Comparison of ENCODE assay signal across 8 cellular contexts in the genomic region with DNA sequence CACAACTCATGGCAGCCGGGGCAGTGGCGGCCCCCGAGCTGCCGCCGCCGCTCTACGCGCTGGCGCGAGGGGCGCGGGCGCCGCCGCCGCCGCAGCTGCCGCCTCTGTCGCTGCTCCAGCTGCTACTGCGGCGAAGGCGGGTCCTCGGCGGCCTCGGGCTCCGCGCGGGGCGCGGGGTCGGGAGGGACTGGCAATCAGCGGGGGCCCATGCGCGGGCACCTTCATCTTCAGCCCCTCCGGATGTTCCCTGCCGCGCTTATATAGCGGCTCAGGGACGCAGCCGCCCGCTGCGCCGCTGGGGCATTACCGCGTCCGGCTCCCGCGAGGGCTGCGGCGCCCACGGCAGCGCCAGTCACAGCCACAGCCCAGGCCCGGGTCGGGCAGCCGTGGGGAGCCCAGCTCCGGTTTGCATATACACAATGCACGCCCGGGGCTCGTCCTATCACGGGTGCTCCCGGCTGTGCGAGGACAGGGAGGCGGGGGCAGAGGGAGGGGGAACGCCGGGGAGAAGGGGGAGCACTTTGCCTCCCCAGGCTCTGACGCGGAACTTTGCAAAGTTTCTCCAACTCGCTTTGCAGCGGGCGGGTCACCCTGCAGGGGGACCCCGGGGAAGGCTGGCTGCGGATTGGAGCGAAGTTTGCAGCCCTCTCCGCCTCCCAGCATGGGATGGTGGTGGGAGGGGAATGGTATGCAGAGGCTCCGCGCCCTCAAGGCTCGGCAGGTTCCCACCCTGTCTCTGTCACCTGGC. TPM values are rescaled to one million over a fixed set of nuclear protein-coding genes. Genes with fewer than 3 reads are reported as not detected.
DNase-seq lines count a peak whose midpoint lies in the region; ATAC-seq and TF ChIP-seq lines count a peak whose summit lies in the region.

Gene VGLL3 (minus strand): TSS at position 416 of the 748 bp plus-strand sequence. CDS start 406 bp downstream, at position 10.

- no peak within 1 kb of the TSS for H3K27ac ChIP-seq in Panc1 (ENCODE audit: low read length)
- H3K27ac ChIP-seq in ectodermal cell (ENCODE audit: insufficient read depth, low read depth, low read length, poor library complexity, severe bottlenecking), result peak within 1 kb of the TSS; percentile 30
- peak within 1 kb of the TSS; percentile 78 for H3K27ac ChIP-seq in lower lobe of right lung
- peak within 1 kb of the TSS; percentile 73 to 96 for H3K27ac ChIP-seq in testis
- H3K27ac ChIP-seq in CD8-positive, alpha-beta memory T cell (ENCODE audit: low read depth, low read length), result no peak within 1 kb of the TSS

- H3K9me3 Mint-ChIP-seq in CD8-positive, alpha-beta memory T cell, result peaks cover 0 to 7% (median 6%) of the 10 kb centered on the region in 5 donors

- POLR2A ChIA-PET in Panc1 (lab: Charles Lee), result no interaction called here
- POLR2A ChIA-PET in CD8-positive, alpha-beta memory T cell (lab: Charles Lee), result no interaction called here

- no peak within 1 kb of the TSS for H3K27ac Mint-ChIP-seq in CD8-positive, alpha-beta memory T cell

- H3K4me3 ChIP-seq in BE2C (ENCODE audit: low read depth, low read length) (peak within 1 kb of the TSS; percentile 46), Panc1 (ENCODE audit: low read depth in 2 of 2, low read length in 2 of 2) (peak within 1 kb of the TSS; percentile 41 to 61), ectodermal cell (ENCODE audit: insufficient read depth, low read depth, low read length) (peak within 1 kb of the TSS; percentile 66), lower lobe of right lung (peak within 1 kb of the TSS; percentile 59), testis (peak within 1 kb of the TSS; percentile 67 to 75)
- no peak within 1 kb of the TSS for H3K4me3 ChIP-seq in CD8-positive, alpha-beta memory T cell (ENCODE audit: low read length)

- 0% methylated on average over 77 of the region's 77 CpGs for WGBS in ectodermal cell, 2 experiments
- 0 to 1% methylated on average over 5 to 59 of the region's 77 CpGs for WGBS in testis, 2 donors

- intact Hi-C loops in Panc1 (cut with micrococcal nuclease; ENCODE audit: unreplicated experiment) (no loop called here), lower lobe of right lung (cut with DNase I) (no loop called here), testis (cut with DNase I; ENCODE audit: low total_unique reads) (no loop called here)

- TF ChIP-seq CTCF in BE2C (IDR thresholded peaks at IDR 0.05; ENCODE audit: low read depth, low read length) (no peak), Panc1 (IDR thresholded peaks at IDR 0.05) (no peak), lower lobe of right lung (IDR thresholded peaks at IDR 0.05) (peak; percentile 18), testis (IDR thresholded peaks at IDR 0.05) (no peak)

- H3K4me3 Mint-ChIP-seq in CD8-positive, alpha-beta memory T cell, result peak within 1 kb of the TSS in 1 of 7 donors; percentile 3

- H3K27me3 Mint-ChIP-seq in CD8-positive, alpha-beta memory T cell, result peaks cover 5 to 17% of the 10 kb centered on the region in 2 donors

- H3K9me3 ChIP-seq in BE2C, result no peaks in the 10 kb centered on the region
- no peaks in the 10 kb centered on the region for H3K9me3 ChIP-seq in Panc1 (ENCODE audit: control insufficient read depth, insufficient read depth, low read depth, low read length)
- no peaks in the 10 kb centered on the region for H3K9me3 ChIP-seq in ectodermal cell (ENCODE audit: control insufficient read depth, low read length)
- no peaks in the 10 kb centered on the region for H3K9me3 ChIP-seq in lower lobe of right lung
- no peaks in the 10 kb centered on the region for H3K9me3 ChIP-seq in testis
- H3K9me3 ChIP-seq in CD8-positive, alpha-beta memory T cell (ENCODE audit: low read length), result no peaks in the 10 kb centered on the region

- H3K36me3 Mint-ChIP-seq in CD8-positive, alpha-beta memory T cell, result no peaks in the 10 kb centered on the region

- peaks cover 0 to 10% (median 0%) of the 10 kb centered on the region in 3 donors for H3K4me1 Mint-ChIP-seq in CD8-positive, alpha-beta memory T cell

- in situ Hi-C loops in Panc1 (cut with HindIII; ENCODE audit: low pct_unique_long_range_greater_than_20kb, low sequenced_read_pairs), result no loop called here

- no peaks in the 10 kb centered on the region for H3K36me3 ChIP-seq in BE2C
- no peaks in the 10 kb centered on the region for H3K36me3 ChIP-seq in Panc1 (ENCODE audit: control insufficient read depth, insufficient read depth, low read length)
- H3K36me3 ChIP-seq in ectodermal cell (ENCODE audit: control insufficient read depth, insufficient read depth, low read length), result no peaks in the 10 kb centered on the region
- H3K36me3 ChIP-seq in lower lobe of right lung, result no peaks in the 10 kb centered on the region
- H3K36me3 ChIP-seq in testis (ENCODE audit: low read depth, missing control alignments), result no peaks in the 10 kb centered on the region
- no peaks in the 10 kb centered on the region for H3K36me3 ChIP-seq in CD8-positive, alpha-beta memory T cell (ENCODE audit: insufficient read depth, low read length)

- H3K4me1 ChIP-seq in BE2C (no peaks in the 10 kb centered on the region), Panc1 (ENCODE audit: control insufficient read depth, insufficient read depth, low read length) (no peaks in the 10 kb centered on the region; the same call in 1 of the 2 replicates), ectodermal cell (ENCODE audit: control insufficient read depth, insufficient read depth, low read length) (no peaks in the 10 kb centered on the region), lower lobe of right lung (peaks cover 5% of the 10 kb centered on the region), testis (peaks cover 4% of the 10 kb centered on the region)
- no peaks in the 10 kb centered on the region for H3K4me1 ChIP-seq in CD8-positive, alpha-beta memory T cell (ENCODE audit: insufficient read depth, low read length)

- TF ChIP-seq POLR2A in testis (IDR thresholded peaks at IDR 0.05), result peak; percentile 36

- ATAC-seq in Panc1 (peak; percentile 83), lower lobe of right lung (peak; percentile 90 to 93)

- H3K27me3 ChIP-seq in BE2C (peaks cover 70% of the 10 kb centered on the region), Panc1 (ENCODE audit: control insufficient read depth, insufficient read depth, low read length) (peaks cover 4% of the 10 kb centered on the region), ectodermal cell (ENCODE audit: control insufficient read depth, insufficient read depth, low read length, poor library complexity, severe bottlenecking) (peaks cover 14% of the 10 kb centered on the region), lower lobe of right lung (ENCODE audit: low read depth) (peaks cover 13% of the 10 kb centered on the region), testis (no peaks in the 10 kb centered on the region)
- H3K27me3 ChIP-seq in CD8-positive, alpha-beta memory T cell (ENCODE audit: insufficient read depth, low read length, poor library complexity, severe bottlenecking), result no peaks in the 10 kb centered on the region

- DNase-seq in BE2C, result peak; percentile 29
- peak; percentile 48 for DNase-seq in H4 (ENCODE audit: low spot score)
- no peak for DNase-seq in Panc1 (ENCODE audit: low read depth, low spot score)
- DNase-seq in lower lobe of right lung, result peak; percentile 77
- DNase-seq in testis, result peak; percentile 82
- no peak for DNase-seq in stimulated activated CD4-positive, alpha-beta T cell treated with anti-CD3 and anti-CD28 coated beads, Interleukin-2, amount 100 ng/mL, for 48 hours
- DNase-seq in CD8-positive, alpha-beta memory T cell, result no peak

- BruUV-seq in Panc1 (replicated peaks; lab: Mats Ljungman, UMichigan), result no TSS peak

- CTCF ChIA-PET in Panc1 (lab: Charles Lee), result no interaction called here
- CTCF ChIA-PET in CD8-positive, alpha-beta memory T cell (lab: Charles Lee), result no interaction called here

RNA-seq across cellular contexts. Expression of gene VGLL3, which starts in this region (rescaled TPM):
- polyA plus RNA-seq in BE2C (2012; ENCODE audit: insufficient read depth, insufficient read length, low read depth), result 0.06 TPM
- 2.9 and 3.1 TPM in 2 replicates for total RNA-seq in H4 (2014; rRNA removed; shearing (Covaris generic))
- total RNA-seq in Panc1 (2021; ENCODE audit: unreplicated experiment) (0.15 TPM), lower lobe of right lung (40.2 TPM), testis (10 to 100 TPM; 14.3 to 27.6 TPM)
- polyA plus RNA-seq in Panc1 (2012; ENCODE audit: insufficient read length), result 0.02 TPM
- 56.8 TPM for polyA plus RNA-seq in ectodermal cell (2013, experiment 1 of 4)
- 32.2 TPM for polyA plus RNA-seq in ectodermal cell (2013, experiment 2 of 4)
- polyA plus RNA-seq in ectodermal cell (2013, experiment 3 of 4), result 17.2 TPM
- polyA plus RNA-seq in ectodermal cell (2013, experiment 4 of 4), result 24.7 TPM
- polyA plus RNA-seq in testis (ENCODE audit: insufficient read depth, low read depth, low replicate concordance), result 8.3 TPM
- total RNA-seq in CD8-positive, alpha-beta memory T cell, result not detected
- not detected for polyA plus RNA-seq in CD8-positive, alpha-beta memory T cell

Comparison
In these comparisons a context has a peak if more than half of its experiments do, and no peak if none do; other contexts are left out.
1. Peak in ATAC-seq and H3K4me3 ChIP-seq in Panc1; RNA of the gene not detected or under 1 TPM.
2. DNase-seq: peak in BE2C (single experiment), H4 (single experiment), lower lobe of right lung (single experiment) and testis (single experiment); none in Panc1 (single experiment), stimulated activated CD4-positive, alpha-beta T cell treated with anti-CD3 and anti-CD28 coated beads, Interleukin-2, amount 100 ng/mL, for 48 hours (0 of 2) and CD8-positive, alpha-beta memory T cell (0 of 5).
3. H3K27ac ChIP-seq: peak in ectodermal cell (single experiment), lower lobe of right lung (single experiment) and testis (2 of 2); none in Panc1 (single experiment) and CD8-positive, alpha-beta memory T cell (single experiment).